Comparison of ENCODE assay signal across 7 cellular contexts in the genomic region with DNA sequence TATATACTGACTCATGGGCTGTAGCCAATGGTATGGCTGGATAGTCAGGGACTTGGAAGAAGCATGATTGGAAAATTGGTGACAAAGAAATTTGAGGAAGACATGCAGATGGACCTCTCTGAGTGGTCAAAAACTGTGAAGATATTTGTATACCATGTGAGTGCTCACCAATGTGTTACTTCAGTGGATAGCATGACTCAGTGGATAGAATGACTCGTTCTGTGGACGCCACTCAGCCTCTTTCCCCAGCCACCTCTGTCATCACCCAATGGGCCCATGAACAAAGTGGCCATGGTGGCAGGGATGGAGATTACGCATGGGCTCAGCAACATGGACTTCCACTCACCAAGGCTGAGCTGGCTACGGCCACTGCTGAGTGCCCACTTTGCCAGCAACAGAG. TPM values are rescaled to one million over a fixed set of nuclear protein-coding genes. Genes with fewer than 3 reads are reported as not detected.
A peak's percentile ranks its signal among the peaks of the same experiment; 100 is the strongest.
DNase-seq lines count a peak whose midpoint lies in the region; ATAC-seq, FAIRE-seq and TF ChIP-seq lines count a peak whose summit lies in the region.
"Not testable (repeated sequence)": the region's sequence is repeated elsewhere in the genome, so short reads cannot be mapped to it uniquely, and the experiment has no call there.

No MANE protein-coding gene starts in this region.

- not testable (repeated sequence) for ATAC-seq in K562
- ATAC-seq in foreskin keratinocyte, result peak; percentile 41

- not testable (repeated sequence) for BruUV-seq in K562 (replicated peaks; lab: Mats Ljungman, UMichigan)

- in situ Hi-C loops in K562 (cut with MboI), result not testable (repeated sequence)

- H3K9me3 ChIP-seq in K562 (replicated peaks; ENCODE audit: control insufficient read depth, insufficient read depth, low read depth, low read length), result not testable (repeated sequence)

- CTCF ChIA-PET in K562 (lab: Yijun Ruan, JAX; ENCODE audit: low intra/inter-chr PET ratio), result not testable (repeated sequence)

- H3K27ac Mint-ChIP-seq in activated T-cell treated with anti-CD3 and anti-CD28 coated beads, Interleukin-2, amount 50 U/mL, for 24 hours, result peak overlapping the region; percentile 42

- H3K9ac ChIP-seq in K562 (ENCODE audit: insufficient read depth in 1 of 2, low read depth in 2 of 2, low read length in 2 of 2), result not testable (repeated sequence)

- H3K27me3 ChIP-seq in K562 (ENCODE audit: control insufficient read depth in 2 of 2, insufficient read depth in 2 of 2, low read length in 2 of 2); foreskin keratinocyte: not testable (repeated sequence)

- not testable (repeated sequence) for FAIRE-seq in RCC 7860 (lab: Jason Lieb, UNC); K562 (lab: Jason Lieb, UNC)

- TF ChIP-seq CTCF in K562 (IDR thresholded peaks at IDR 0.05 in 2 of 3, conservative IDR thresholded peaks at IDR 0.05 in 1 of 3; ENCODE audit: insufficient read depth in 2 of 3, low read depth in 1 of 3, low read length in 3 of 3); foreskin keratinocyte (conservative IDR thresholded peaks at IDR 0.05): not testable (repeated sequence)

- peaks cover 13% of the 10 kb centered on the region for H3K4me1 Mint-ChIP-seq in activated T-cell treated with anti-CD3 and anti-CD28 coated beads, Interleukin-2, amount 50 U/mL, for 24 hours (ENCODE audit: low read depth)

- not testable (repeated sequence) for TF ChIP-seq EP300 in K562 (IDR thresholded peaks at IDR 0.05; ENCODE audit: low read length)

- H3K9me3 Mint-ChIP-seq in activated T-cell treated with anti-CD3 and anti-CD28 coated beads, Interleukin-2, amount 50 U/mL, for 24 hours, result not testable (repeated sequence)

- peak; percentile 17 for DNase-seq in ELR (ENCODE audit: low read depth)
- peak; percentile 4 for DNase-seq in RCC 7860 (ENCODE audit: low spot score)
- DNase-seq in activated CD4-positive, alpha-beta T cell treated with anti-CD3 and anti-CD28 coated beads for 48 hours, result peak; percentile 16
- DNase-seq in activated T-cell treated with anti-CD3 and anti-CD28 coated beads, Interleukin-2, amount 50 U/mL, for 24 hours; K562 (ENCODE audit: extremely low read depth in 1 of 4, low spot score in 3 of 4): not testable (repeated sequence)
- peak in 1 of 2 donors; percentile 15 for DNase-seq in foreskin keratinocyte
- peak; percentile 32 for DNase-seq in stimulated activated CD8-positive, alpha-beta memory T cell treated with anti-CD3 and anti-CD28 coated beads, Interleukin-4, amount 100 ng/mL, for 48 hours

- H3K4me3 ChIP-seq in K562, result not testable (repeated sequence)

- not testable (repeated sequence) for H3K36me3 Mint-ChIP-seq in activated T-cell treated with anti-CD3 and anti-CD28 coated beads, Interleukin-2, amount 50 U/mL, for 24 hours (ENCODE audit: low read depth)

- not testable (repeated sequence) for H3K27me3 Mint-ChIP-seq in activated T-cell treated with anti-CD3 and anti-CD28 coated beads, Interleukin-2, amount 50 U/mL, for 24 hours

- H2AFZ ChIP-seq in K562 (ENCODE audit: low read depth, low read length), result not testable (repeated sequence)

- not testable (repeated sequence) for H3K9me1 ChIP-seq in K562 (ENCODE audit: control insufficient read depth, insufficient read depth, low read length)

- not testable (repeated sequence) for H4K20me1 ChIP-seq in K562 (replicated peaks; ENCODE audit: control insufficient read depth, insufficient read depth, low read length)

- H3K4me3 Mint-ChIP-seq in activated T-cell treated with anti-CD3 and anti-CD28 coated beads, Interleukin-2, amount 50 U/mL, for 24 hours, result not testable (repeated sequence)

- H3K4me2 ChIP-seq in K562 (ENCODE audit: insufficient read depth, low read length), result not testable (repeated sequence)

- WGBS in K562 (ENCODE audit: insufficient coverage, low coverage, missing lambda C conversion rate), result 8% methylated on average over 3 of the region's 4 CpGs

- not testable (repeated sequence) for TF ChIP-seq RAD21 in K562 (CRISPR knock-in tag; conservative IDR thresholded peaks at IDR 0.05 in 1 of 2, IDR thresholded peaks at IDR 0.05 in 1 of 2)

- not testable (repeated sequence) for TF ChIP-seq POLR2A in K562 (conservative IDR thresholded peaks at IDR 0.05)

- intact Hi-C loops in K562 (cut with micrococcal nuclease), result not testable (repeated sequence)

- H3K27ac ChIP-seq in K562 (ENCODE audit: extremely low read depth, low read depth, low read length); foreskin keratinocyte: not testable (repeated sequence)

- POLR2A ChIA-PET in K562 (lab: Yijun Ruan, JAX), result interaction anchor here (1.0 kb wide), 1 partner anchor 40 kb away, joined by 3 read pairs; no protein-coding TSS in a partner anchor

- H3K4me1 ChIP-seq in K562 (replicated peaks in 1 of 2; ENCODE audit: control insufficient read depth in 2 of 2, insufficient read depth in 2 of 2, low read length in 2 of 2); foreskin keratinocyte: not testable (repeated sequence)

- H3K79me2 ChIP-seq in K562 (ENCODE audit: control insufficient read depth, insufficient read depth, low read length), result not testable (repeated sequence)

- H3K36me3 ChIP-seq in K562 (ENCODE audit: control insufficient read depth, insufficient read depth, low read length), result not testable (repeated sequence)

TF ChIP-seq in K562, 482 proteins besides CTCF, POLR2A, EP300 and RAD21:
- TF ChIP-seq, protein P1, sequence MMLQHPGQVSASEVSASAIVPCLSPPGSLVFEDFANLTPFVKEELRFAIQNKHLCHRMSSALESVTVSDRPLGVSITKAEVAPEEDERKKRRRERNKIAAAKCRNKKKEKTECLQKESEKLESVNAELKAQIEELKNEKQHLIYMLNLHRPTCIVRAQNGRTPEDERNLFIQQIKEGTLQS (IDR thresholded peaks at IDR 0.05), result 0 out of 2 replicates have a peak, but pooled peaks have one; percentile 15
- TF ChIP-seq, protein P1 (CRISPR knock-in tag; conservative IDR thresholded peaks at IDR 0.05), result not testable (repeated sequence)

RNA-seq across cellular contexts. Expression of a gene that starts 31.0 kb away (rescaled TPM):
- 4.7 and 7.3 TPM in 2 replicates for total RNA-seq in K562 (2011; cell fraction: chromatin; rRNA removed; ENCODE audit: low replicate concordance)
- 4.7 and 4.9 TPM in 2 replicates for total RNA-seq in K562 (2011; cell fraction: nucleolus; rRNA removed)
- 4.8 and 7.8 TPM in 2 replicates for total RNA-seq in K562 (2011; cell fraction: nucleoplasm; rRNA removed)
- 2.9 and 4.0 TPM in 2 replicates for total RNA-seq in K562 (2014; rRNA removed)
- 1.9 and 2.1 TPM in 2 replicates for total RNA-seq in K562 (2014; rRNA removed; fragmentation: Illumina TruSeq; extraction: Trizol)
- total RNA-seq in K562 (2015; rRNA removed; fragmentation: Illumina TruSeq; extraction: Trizol), result 2.4 and 2.5 TPM in 2 replicates
- total RNA-seq in K562 (2021), result 6.6 and 6.8 TPM in 2 replicates
- polyA plus RNA-seq in K562 (2011; rRNA removed), result 2.3 and 3.2 TPM in 2 replicates
- polyA plus RNA-seq in K562 (2011; cell fraction: cytosol; rRNA removed), result 1.6 and 2.1 TPM in 2 replicates
- polyA plus RNA-seq in K562 (2011; cell fraction: nucleus; rRNA removed), result 4.8 and 7.3 TPM in 2 replicates
- polyA plus RNA-seq in K562 (2012), result 5.1 and 6.6 TPM in 2 replicates
- polyA plus RNA-seq in K562 (2014; fragmentation: Illumina TruSeq; extraction: Trizol), result 5.7 and 7.5 TPM in 2 replicates
- 1 to 10 TPM; 1.0 to 1.1 TPM for polyA plus RNA-seq in K562 (2014; fragmentation: Nextera tagmentation; extraction: Ambion mirVana)
- 3.7 and 4.2 TPM in 2 replicates for polyA plus RNA-seq in K562 (2014; rRNA removed)
- polyA minus RNA-seq in K562 (2011; rRNA and poly(A)+ RNA removed), result 2.2 TPM in 2 replicates
- 2.2 and 3.4 TPM in 2 replicates for polyA minus RNA-seq in K562 (2011; cell fraction: cytosol; rRNA and poly(A)+ RNA removed)
- 1.6 and 2.4 TPM in 2 replicates for polyA minus RNA-seq in K562 (2011; cell fraction: nucleus; rRNA and poly(A)+ RNA removed)
- total RNA-seq in foreskin keratinocyte, result 9.7 and 10.0 TPM in 2 replicates
- polyA plus RNA-seq in foreskin keratinocyte, result 3.9 and 4.9 TPM in 2 replicates
